In the genomic region with DNA sequence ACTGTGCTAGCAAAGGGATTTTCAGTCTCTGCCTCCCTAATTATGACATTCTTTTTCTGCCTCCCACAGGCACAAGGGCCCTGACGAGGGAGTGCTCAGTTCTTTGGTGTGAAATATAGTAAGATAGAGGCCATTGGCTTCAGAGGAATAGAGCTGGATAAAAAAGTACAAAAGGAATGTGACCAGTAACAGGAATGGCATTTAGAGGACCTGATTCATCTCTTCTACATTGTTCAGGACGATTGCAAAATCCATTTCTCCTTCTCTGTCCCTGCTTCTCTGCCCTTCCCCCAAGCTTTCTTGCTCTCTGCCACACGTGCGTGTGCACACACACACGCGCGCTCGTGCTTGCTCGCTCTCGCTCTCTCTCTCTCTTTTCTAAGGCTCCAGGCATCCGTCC, we compare ENCODE assay signal across 12 cellular contexts.
DNase-seq lines count a peak whose midpoint lies in the region; ATAC-seq, FAIRE-seq and TF ChIP-seq lines count a peak whose summit lies in the region.
"Had no signal": no experiment of that assay in that cellular context is flagged by ENCODE, and none has a peak within 500 bp of the region (broad histone marks: within the 10 kb centered on the region; RNA-seq: fewer than 3 reads in every experiment).

No MANE protein-coding gene starts in this region.

- no peak overlapping the region for H3K4me3 ChIP-seq in astrocyte (ENCODE audit: insufficient read depth, low read depth, low read length)

- H2AFZ ChIP-seq in astrocyte (ENCODE audit: low read depth, low read length): peak overlapping the region; percentile 29

- H3K9me3 Mint-ChIP-seq in astrocyte (ENCODE audit: unreplicated experiment): no peaks in the 10 kb centered on the region

- H3K36me3 Mint-ChIP-seq in astrocyte (ENCODE audit: low read depth, unreplicated experiment): peaks cover 13% of the 10 kb centered on the region

- no peaks in the 10 kb centered on the region for H3K9me3 ChIP-seq in astrocyte (ENCODE audit: insufficient read depth, low read depth, low read length)

- no peaks in the 10 kb centered on the region for H3K27me3 Mint-ChIP-seq in astrocyte (ENCODE audit: low read depth, unreplicated experiment)
- H3K27me3 Mint-ChIP-seq: B cell had no signal

- H3K4me3 Mint-ChIP-seq in astrocyte (ENCODE audit: unreplicated experiment): no peak overlapping the region
- H3K4me3 Mint-ChIP-seq: B cell had no signal

- DNase-seq in 8988T (peak; percentile 48), HS-27A (ENCODE audit: low read depth) (peak; percentile 75), astrocyte (ENCODE audit: low read depth) (peak; percentile 98), iris pigment epithelial cell (ENCODE audit: low read depth) (peak; percentile 95), NOMO-1 treated with dmso at 0.1 percent for 144 hours (lab: John Stamatoyannopoulos, UW; ENCODE audit: unreplicated experiment) (no peak), NCI-H510A treated with DMSO at 0.1 percent for 48 hours (lab: John Stamatoyannopoulos, UW) (no peak), COR-L47 (lab: John Stamatoyannopoulos, UW) (no peak)
- DNase-seq: activated CD4-positive, CD25-positive, alpha-beta regulatory T cell treated with anti-CD3 and anti-CD28 coated beads, Interleukin-2, amount 50 U/mL, for 72 hours; right cardiac atrium had no signal

- H3K9ac ChIP-seq in astrocyte (ENCODE audit: low read length): peak overlapping the region; percentile 69

- peak overlapping the region; percentile 95 for H3K27ac Mint-ChIP-seq in astrocyte (ENCODE audit: unreplicated experiment)
- H3K27ac Mint-ChIP-seq: B cell had no signal

- no peaks in the 10 kb centered on the region for H3K36me3 ChIP-seq in astrocyte (ENCODE audit: insufficient read depth, low read length)

- H4K20me1 ChIP-seq in astrocyte (ENCODE audit: insufficient read depth, low read length): no peaks in the 10 kb centered on the region

- no peaks in the 10 kb centered on the region for H3K27me3 ChIP-seq in astrocyte (ENCODE audit: insufficient read depth, low read length)

- no peak for TF ChIP-seq CTCF in astrocyte (IDR thresholded peaks at IDR 0.05; ENCODE audit: insufficient read depth, low read depth, low read length)

- ATAC-seq in GM18870 (IDR thresholded peaks at IDR 0.05; ENCODE audit: unreplicated experiment): no peak

- H3K27ac ChIP-seq in astrocyte (ENCODE audit: low read depth, low read length): peak overlapping the region; percentile 89

- FAIRE-seq in astrocyte (lab: Jason Lieb, UNC): peak; percentile 85
- FAIRE-seq: endometrium had no signal

- H3K4me2 ChIP-seq in astrocyte (ENCODE audit: low read length): peak overlapping the region; percentile 62

- H3K4me1 Mint-ChIP-seq in astrocyte (ENCODE audit: low read depth, unreplicated experiment): peaks cover 15% of the 10 kb centered on the region
- H3K4me1 Mint-ChIP-seq: B cell had no signal

- peaks cover 12% of the 10 kb centered on the region for H3K4me1 ChIP-seq in astrocyte (ENCODE audit: insufficient read depth, low read length)

- H3K79me2 ChIP-seq in astrocyte (ENCODE audit: insufficient read depth, low read length): no peaks in the 10 kb centered on the region

Comparison
In these comparisons a context has a peak if more than half of its experiments do, and no peak if none do; other contexts are left out.
1. DNase-seq: peak in 8988T (single experiment), HS-27A (single experiment), astrocyte (single experiment) and iris pigment epithelial cell (single experiment); none in NOMO-1 treated with dmso at 0.1 percent for 144 hours (single experiment), NCI-H510A treated with DMSO at 0.1 percent for 48 hours (single experiment) and COR-L47 (single experiment).